ENCODE assay signal across 9 cellular contexts in the genomic region with DNA sequence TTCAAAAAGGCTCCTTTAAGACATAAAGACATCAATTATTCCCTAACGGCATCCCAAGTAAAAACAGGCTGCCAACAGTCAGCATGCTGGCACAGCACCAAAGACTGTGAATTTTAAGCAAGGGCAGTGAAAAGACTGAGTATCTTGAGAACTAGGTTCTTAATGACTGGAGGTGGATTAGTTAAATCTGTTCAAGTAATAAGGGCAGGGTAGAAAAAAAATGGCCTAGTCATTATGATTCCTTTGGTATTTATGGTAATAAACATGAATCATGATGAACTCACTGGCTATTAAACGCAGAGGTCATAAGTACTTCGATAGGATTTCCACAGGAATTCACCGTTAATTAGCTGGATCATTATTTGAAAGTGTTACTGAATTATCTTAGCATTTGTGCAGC.
DNase-seq lines count a peak whose midpoint lies in the region; ATAC-seq and TF ChIP-seq lines count a peak whose summit lies in the region.
"Had no signal": no experiment of that assay in that cellular context is flagged by ENCODE, and none has a peak within 500 bp of the region (broad histone marks: within the 10 kb centered on the region; RNA-seq: fewer than 3 reads in every experiment).

No MANE protein-coding gene starts in this region.

- no peaks in the 10 kb centered on the region for H3K4me1 Mint-ChIP-seq in effector memory CD8-positive, alpha-beta T cell (ENCODE audit: low read depth in 2 of 2)

- H3K4me1 ChIP-seq in HCT116 (ENCODE audit: control insufficient read depth in 1 of 2, insufficient read depth in 2 of 2, low read length in 2 of 2) (peaks cover 18 to 25% of the 10 kb centered on the region in 2 experiments), adrenal gland (replicated peaks in 1 of 2) (peaks cover 0 to 13% of the 10 kb centered on the region in 2 donors), right atrium auricular region (peaks cover 0 to 10% of the 10 kb centered on the region in 2 donors), tibial artery (peaks cover 0 to 15% (median 5%) of the 10 kb centered on the region in 4 donors), esophagus squamous epithelium (peaks cover 0 to 11% (median 0%) of the 10 kb centered on the region in 3 donors)
- H3K4me1 ChIP-seq: pancreas had no signal

- peak overlapping the region in 1 of 2 donors; percentile 25 for H3K27ac Mint-ChIP-seq in effector memory CD8-positive, alpha-beta T cell

- no peaks in the 10 kb centered on the region for H3K9me3 Mint-ChIP-seq in effector memory CD8-positive, alpha-beta T cell

- H3K79me2 ChIP-seq in HCT116 (ENCODE audit: insufficient read depth, low read length): no peaks in the 10 kb centered on the region

- CTCF ChIA-PET in HCT116 (lab: Charles Lee): interaction anchor here (1.9 kb wide), 1 partner anchor 11 kb away, joined by 5 read pairs; no protein-coding TSS in a partner anchor

- H3K4me3 ChIP-seq in HCT116 (replicated peaks in 1 of 2; ENCODE audit: low read depth in 1 of 2, low read length in 2 of 2) (no peak overlapping the region), adrenal gland (no peak overlapping the region), right atrium auricular region (no peak overlapping the region), tibial artery (no peak overlapping the region), esophagus squamous epithelium (no peak overlapping the region)
- H3K4me3 ChIP-seq: pancreas had no signal

- H3K9ac ChIP-seq in HCT116 (ENCODE audit: low read length): no peak overlapping the region

- POLR2A ChIA-PET in HCT116 (lab: Charles Lee): no interaction called here

- RAD21 ChIA-PET in HCT116 (lab: Charles Lee; ENCODE audit: low non-redundant PET in 1 of 2, low total read pairs in 2 of 2, uncharacterized antibody in 2 of 2, unreplicated experiment in 2 of 2): no interaction called here

- no peak for TF ChIP-seq POLR2A in HCT116 (IDR thresholded peaks at IDR 0.05; ENCODE audit: borderline replicate concordance, extremely low read depth, insufficient read depth, insufficient read length)
- TF ChIP-seq POLR2A in adrenal gland (IDR thresholded peaks at IDR 0.05): no peak
- no peak for TF ChIP-seq POLR2A in esophagus squamous epithelium (IDR thresholded peaks at IDR 0.05)

- H3K27me3 ChIP-seq in HCT116 (ENCODE audit: insufficient read depth, low read length): no peaks in the 10 kb centered on the region
- H3K27me3 ChIP-seq in adrenal gland: no peaks in the 10 kb centered on the region
- no peaks in the 10 kb centered on the region for H3K27me3 ChIP-seq in right atrium auricular region
- H3K27me3 ChIP-seq in tibial artery: no peaks in the 10 kb centered on the region
- H3K27me3 ChIP-seq in esophagus squamous epithelium: no peaks in the 10 kb centered on the region
- H3K27me3 ChIP-seq: pancreas had no signal

- peak overlapping the region; percentile 62 for H3K4me2 ChIP-seq in HCT116 (ENCODE audit: low read length)

- 20 to 29% (median 29%) methylated on average over 4 of the region's 4 CpGs for WGBS in adrenal gland, 4 donors
- 24 to 29% methylated on average over 4 of the region's 4 CpGs for WGBS in esophagus squamous epithelium, 2 donors

- no peaks in the 10 kb centered on the region for H3K36me3 ChIP-seq in HCT116 (ENCODE audit: control insufficient read depth in 1 of 2, insufficient read depth in 2 of 2, low read length in 2 of 2)
- no peaks in the 10 kb centered on the region for H3K36me3 ChIP-seq in adrenal gland (replicated peaks in 1 of 2)
- no peaks in the 10 kb centered on the region for H3K36me3 ChIP-seq in right atrium auricular region
- no peaks in the 10 kb centered on the region for H3K36me3 ChIP-seq in tibial artery
- peaks cover 0 to 10% (median 0%) of the 10 kb centered on the region in 3 donors for H3K36me3 ChIP-seq in esophagus squamous epithelium
- H3K36me3 ChIP-seq: pancreas had no signal

- H3K9me3 ChIP-seq in HCT116 (ENCODE audit: control insufficient read depth in 1 of 2, insufficient read depth in 1 of 2, low read depth in 1 of 2, low read length in 2 of 2) (no peaks in the 10 kb centered on the region), adrenal gland (replicated peaks in 1 of 3) (no peaks in the 10 kb centered on the region), right atrium auricular region (no peaks in the 10 kb centered on the region), tibial artery (no peaks in the 10 kb centered on the region), esophagus squamous epithelium (no peaks in the 10 kb centered on the region)
- H3K9me3 ChIP-seq: pancreas had no signal

- H4K20me1 ChIP-seq in HCT116 (ENCODE audit: insufficient read depth): peaks cover 3% of the 10 kb centered on the region; the same call in 1 of the 2 replicates

- ATAC-seq in HCT116 (peak; percentile 77), HG03520 (IDR thresholded peaks at IDR 0.05; ENCODE audit: unreplicated experiment) (no peak)
- no peak for ATAC-seq in effector memory CD8-positive, alpha-beta T cell (replicated peaks)
- ATAC-seq: pancreas had no signal

- no peaks in the 10 kb centered on the region for H3K27me3 Mint-ChIP-seq in effector memory CD8-positive, alpha-beta T cell

- no peaks in the 10 kb centered on the region for H3K36me3 Mint-ChIP-seq in effector memory CD8-positive, alpha-beta T cell (ENCODE audit: insufficient read depth)

- H3K27ac ChIP-seq in HCT116 (ENCODE audit: low read depth, low read length) (no peak overlapping the region; the same call in 1 of the 2 replicates), adrenal gland (peak overlapping the region in 1 of 5 donors; percentile 15), right atrium auricular region (peak overlapping the region in 1 of 2 donors; percentile 46), tibial artery (peak overlapping the region; percentile 15 to 33), esophagus squamous epithelium (peak overlapping the region in 2 of 4 donors; percentile 16 to 39)
- H3K27ac ChIP-seq: pancreas had no signal

- intact Hi-C loops in HCT116 (cut with micrococcal nuclease) (no loop called here), adrenal gland (cut with DNase I) (no loop called here), tibial artery (cut with DNase I; ENCODE audit: low total_unique reads) (no loop called here), esophagus squamous epithelium (cut with DNase I) (no loop called here)

- no peak for TF ChIP-seq RAD21 in HCT116 (IDR thresholded peaks at IDR 0.05; ENCODE audit: low read depth)

- no TSS peak for BruUV-seq in HCT116 (replicated peaks; lab: Mats Ljungman, UMichigan)

- no peak overlapping the region for H3K4me3 Mint-ChIP-seq in effector memory CD8-positive, alpha-beta T cell

- TF ChIP-seq CTCF in HCT116 (IDR thresholded peaks at IDR 0.05 in 2 of 3, conservative IDR thresholded peaks at IDR 0.05 in 1 of 3; ENCODE audit: borderline replicate concordance in 1 of 3, insufficient read depth in 1 of 3, low read depth in 2 of 3, low read length in 2 of 3) (no peak), adrenal gland (IDR thresholded peaks at IDR 0.05) (no peak), right atrium auricular region (IDR thresholded peaks at IDR 0.05) (no peak), tibial artery (IDR thresholded peaks at IDR 0.05) (no peak), esophagus squamous epithelium (IDR thresholded peaks at IDR 0.05) (no peak)

- H3K9me2 ChIP-seq in HCT116 (ENCODE audit: insufficient read depth): no peaks in the 10 kb centered on the region

- DNase-seq in HCT116 (ENCODE audit: low read depth, low spot score) (peak; percentile 67), adrenal gland (peak in 4 of 7 donors; percentile 13 to 24 (median 20)), right atrium auricular region (ENCODE audit: low spot score) (peak; percentile 60), tibial artery (peak; percentile 23 to 63), esophagus squamous epithelium (lab: John Stamatoyannopoulos, UW) (no peak)
- DNase-seq in effector memory CD8-positive, alpha-beta T cell: no peak
- DNase-seq: NCI-H2029, pancreas had no signal

- no peak overlapping the region for H2AFZ ChIP-seq in HCT116 (ENCODE audit: low read depth, low read length, poor library complexity, severe bottlenecking)

TF ChIP-seq in HCT116, 20 proteins besides CTCF, POLR2A, EP300 and RAD21 (continues in another document):
- TF ChIP-seq, protein P1, sequence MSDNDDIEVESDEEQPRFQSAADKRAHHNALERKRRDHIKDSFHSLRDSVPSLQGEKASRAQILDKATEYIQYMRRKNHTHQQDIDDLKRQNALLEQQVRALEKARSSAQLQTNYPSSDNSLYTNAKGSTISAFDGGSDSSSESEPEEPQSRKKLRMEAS (IDR thresholded peaks at IDR 0.05): no peak
- no peak for TF ChIP-seq REST (IDR thresholded peaks at IDR 0.05; ENCODE audit: low read depth)
- no peak for TF ChIP-seq ZFX (IDR thresholded peaks at IDR 0.05)
- no peak for TF ChIP-seq ATF3 (IDR thresholded peaks at IDR 0.05)
- TF ChIP-seq EGR1 (IDR thresholded peaks at IDR 0.05; ENCODE audit: low read depth): no peak
- no peak for TF ChIP-seq YY1 (IDR thresholded peaks at IDR 0.05; ENCODE audit: extremely low read depth, insufficient replicate concordance, low read depth, low read length)
- peak; percentile 61 for TF ChIP-seq SP1 (IDR thresholded peaks at IDR 0.05; ENCODE audit: low read depth)

Comparison
In these comparisons a context has a peak if more than half of its experiments do, and no peak if none do; other contexts are left out.
1. DNase-seq: peak in HCT116 (single experiment), adrenal gland (4 of 7), right atrium auricular region (single experiment) and tibial artery (2 of 2); none in effector memory CD8-positive, alpha-beta T cell (0 of 3) and esophagus squamous epithelium (single experiment).